Comparison of ENCODE assay signal across 8 cellular contexts in genomic region chr6:29589423-29590048, GRCh38. TPM values are rescaled to one million over a fixed set of nuclear protein-coding genes. Genes with fewer than 3 reads are reported as not detected.
DNase-seq lines count a peak whose midpoint lies in the region; ATAC-seq and TF ChIP-seq lines count a peak whose summit lies in the region.

No MANE protein-coding gene starts in this region.

- DNase-seq in GM12864 (ENCODE audit: low read depth) (no peak), NCI-H1105 treated with DMSO at 0.1 percent for 48 hours (lab: John Stamatoyannopoulos, UW) (peak; percentile 48), chondrocyte (ENCODE audit: low spot score) (no peak), right lobe of liver (no peak)
- peak; percentile 8 for DNase-seq in activated CD4-positive, CD25-positive, alpha-beta regulatory T cell treated with anti-CD3 and anti-CD28 coated beads, Interleukin-2, amount 50 U/mL, for 16 hours (ENCODE audit: low read depth, low spot score)
- peak; percentile 17 to 26 for DNase-seq in stimulated activated CD8-positive, alpha-beta memory T cell treated with anti-CD3 and anti-CD28 coated beads, Interleukin-2, amount 100 ng/mL, for 1 hour (ENCODE audit: low read depth in 2 of 2)

- H3K4me3 Mint-ChIP-seq in chondrocyte (ENCODE audit: unreplicated experiment): no peak overlapping the region

- WGBS in right lobe of liver (ENCODE audit: insufficient coverage, low coverage, low lambda C conversion rate, missing lambda C conversion rate): 3% methylated on average over 3 of the region's 3 CpGs

- H3K27me3 Mint-ChIP-seq in chondrocyte (ENCODE audit: low read depth): peaks cover 20% of the 10 kb centered on the region

- no peak for TF ChIP-seq POLR2A in right lobe of liver (IDR thresholded peaks at IDR 0.05)

- H3K27ac Mint-ChIP-seq in chondrocyte (ENCODE audit: unreplicated experiment): no peak overlapping the region

- H3K4me1 ChIP-seq in right lobe of liver: no peaks in the 10 kb centered on the region

- H3K4me1 Mint-ChIP-seq in chondrocyte (ENCODE audit: low read depth): no peaks in the 10 kb centered on the region

- no peaks in the 10 kb centered on the region for H3K36me3 ChIP-seq in right lobe of liver

- H3K27ac ChIP-seq in 22Rv1 (no peak overlapping the region), right lobe of liver (no peak overlapping the region)

- intact Hi-C loops in right lobe of liver (cut with DNase I): no loop called here

- peak; percentile 91 for TF ChIP-seq CTCF in 22Rv1 (IDR thresholded peaks at IDR 0.05)
- TF ChIP-seq CTCF in GM12864 (IDR thresholded peaks at IDR 0.05; ENCODE audit: low read depth, low read length, missing control alignments): peak; percentile 97
- TF ChIP-seq CTCF in chondrocyte (IDR thresholded peaks at IDR 0.05): peak; percentile 94
- TF ChIP-seq CTCF in right lobe of liver (IDR thresholded peaks at IDR 0.05): peak; percentile 94 to 96 (median 96)

- no peaks in the 10 kb centered on the region for H3K27me3 ChIP-seq in right lobe of liver

- no peaks in the 10 kb centered on the region for H3K9me3 ChIP-seq in right lobe of liver

- H3K4me3 ChIP-seq in GM12864 (ENCODE audit: low read depth, low read length) (no peak overlapping the region), right lobe of liver (no peak overlapping the region)

- peak; percentile 82 to 93 (median 86) for ATAC-seq in right lobe of liver
- ATAC-seq in HG02678 (IDR thresholded peaks at IDR 0.05; ENCODE audit: unreplicated experiment): no peak

- H3K36me3 Mint-ChIP-seq in chondrocyte (ENCODE audit: low read depth): no peaks in the 10 kb centered on the region

- no peaks in the 10 kb centered on the region for H3K9me3 Mint-ChIP-seq in chondrocyte (ENCODE audit: low read depth)

RNA-seq across cellular contexts. Expression of gene OR2H2, which starts 4.6 kb away (rescaled TPM):
- not detected in 3 replicates for total RNA-seq in chondrocyte
- not detected for total RNA-seq in right lobe of liver

RNA-seq across cellular contexts. Expression of gene UBD, which starts 30.0 kb away (rescaled TPM):
- total RNA-seq in chondrocyte (not detected in 3 replicates), right lobe of liver (100 to 1,000 TPM in 1 of 6 experiments, 10 to 100 TPM in 3, 1 to 10 TPM in 2; 2.2 to 189 (median 37.1) TPM)

RNA-seq across cellular contexts. Expression of gene GABBR1, which starts 43.4 kb away (rescaled TPM):
- total RNA-seq in chondrocyte (46.6 to 62.4 TPM (median 50.7 TPM) in 3 replicates), right lobe of liver (1 to 10 TPM; 2.4 to 5.6 (median 4.9) TPM)

Comparison
In these comparisons a context has a peak if more than half of its experiments do, and no peak if none do; other contexts are left out.
1. DNase-seq: peak in NCI-H1105 treated with DMSO at 0.1 percent for 48 hours (single experiment), activated CD4-positive, CD25-positive, alpha-beta regulatory T cell treated with anti-CD3 and anti-CD28 coated beads, Interleukin-2, amount 50 U/mL, for 16 hours (single experiment) and stimulated activated CD8-positive, alpha-beta memory T cell treated with anti-CD3 and anti-CD28 coated beads, Interleukin-2, amount 100 ng/mL, for 1 hour (2 of 2); none in GM12864 (single experiment), chondrocyte (single experiment) and right lobe of liver (0 of 3).
2. Peak in every context shown above with its lines, with median percentiles within 50 percentile points of each other: CTCF ChIP-seq.